Comparison of ENCODE assay signal across 10 cellular contexts in genomic region chr13:110506859-110507566, GRCh38. TPM values are rescaled to one million over a fixed set of nuclear protein-coding genes. Genes with fewer than 3 reads are reported as not detected.
DNase-seq lines count a peak whose midpoint lies in the region; ATAC-seq and TF ChIP-seq lines count a peak whose summit lies in the region.
"Had no signal": no experiment of that assay in that cellular context is flagged by ENCODE, and none has a peak within 500 bp of the region (broad histone marks: within the 10 kb centered on the region; RNA-seq: fewer than 3 reads in every experiment).

No MANE protein-coding gene starts in this region.

- TF ChIP-seq POLR2A in erythroblast (IDR thresholded peaks at IDR 0.05; ENCODE audit: low read length) = no peak

- H3K9ac ChIP-seq in mucosa of rectum (ENCODE audit: low read depth in 1 of 2, low read length in 2 of 2) = peak overlapping the region; percentile 38 to 66

- no peaks in the 10 kb centered on the region for H3K9me3 ChIP-seq in mucosa of rectum (ENCODE audit: control insufficient read depth in 2 of 2, low read length in 2 of 2)
- H3K9me3 ChIP-seq in aorta (ENCODE audit: control insufficient read depth, low read length) = no peaks in the 10 kb centered on the region

- peaks cover 3 to 14% of the 10 kb centered on the region in 2 donors for H3K36me3 ChIP-seq in mucosa of rectum (ENCODE audit: control insufficient read depth in 2 of 2, insufficient read depth in 2 of 2, low read length in 2 of 2)
- H3K36me3 ChIP-seq in aorta (ENCODE audit: control insufficient read depth in 1 of 2, insufficient read depth in 2 of 2, low read length in 1 of 2) = peaks cover 3 to 19% of the 10 kb centered on the region in 2 donors

- H3K4me1 ChIP-seq in mucosa of rectum (ENCODE audit: control insufficient read depth in 2 of 2, insufficient read depth in 2 of 2, low read length in 2 of 2) (peaks cover 23 to 50% of the 10 kb centered on the region in 2 donors), aorta (ENCODE audit: control insufficient read depth in 1 of 2, insufficient read depth in 2 of 2, low read length in 2 of 2) (peaks cover 0 to 1% of the 10 kb centered on the region in 2 donors)

- H3K27ac ChIP-seq in mucosa of rectum (ENCODE audit: low read depth in 2 of 2, low read length in 2 of 2) (peak overlapping the region; percentile 95 to 97), aorta (ENCODE audit: low read depth in 1 of 2, low read length in 2 of 2) (peak overlapping the region in 1 of 2 donors; percentile 50)

- H3K27me3 ChIP-seq in mucosa of rectum (ENCODE audit: control insufficient read depth in 2 of 2, insufficient read depth in 2 of 2, low read length in 2 of 2) (no peaks in the 10 kb centered on the region), aorta (ENCODE audit: control insufficient read depth in 1 of 2, insufficient read depth in 2 of 2, low read length in 1 of 2) (no peaks in the 10 kb centered on the region)

- 11 to 12% methylated on average over 17 of the region's 17 CpGs for WGBS in aorta, 2 donors

- peak; percentile 70 for ATAC-seq in aorta (ENCODE audit: low FRiP score)
- no peak for ATAC-seq in GM21717 (IDR thresholded peaks at IDR 0.05; ENCODE audit: unreplicated experiment)
- ATAC-seq: Panc1 had no signal

- H3K4me3 ChIP-seq in mucosa of rectum (ENCODE audit: low read length in 2 of 2) = peak overlapping the region; percentile 57 to 60
- H3K4me3 ChIP-seq in aorta (ENCODE audit: low read length in 2 of 2) = no peak overlapping the region

- intact Hi-C loops in aorta (cut with DNase I) = loop anchor here in 1 of 2 donors (5.0 kb wide), 1 partner anchor 55 kb away; the partner anchor contains the start of gene RAB20

- DNase-seq in NCI-H510A treated with DMSO at 0.1 percent for 48 hours (lab: John Stamatoyannopoulos, UW) = peak; percentile 31
- no peak for DNase-seq in NCI-H510A (lab: John Stamatoyannopoulos, UW)
- DNase-seq in erythroblast (lab: John Stamatoyannopoulos, UW) = peak; percentile 54 to 80
- DNase-seq in aorta = peak; percentile 81 to 90
- no peak for DNase-seq in AG20443 (ENCODE audit: low spot score)
- no peak for DNase-seq in SHP77 treated with DMSO at 0.1 percent for 48 hours (lab: John Stamatoyannopoulos, UW)
- DNase-seq: naive B cell had no signal

RNA-seq across cellular contexts. Expression of gene RAB20, which starts 54.5 kb away (rescaled TPM):
- 10 to 100 TPM; 18.8 to 22.4 TPM for total RNA-seq in aorta
- polyA plus RNA-seq in aorta = 10 to 100 TPM; 12.9 to 16.2 TPM

Comparison
In these comparisons a context has a peak if more than half of its experiments do, and no peak if none do; other contexts are left out.
1. DNase-seq: peak in NCI-H510A treated with DMSO at 0.1 percent for 48 hours (single experiment), erythroblast (2 of 2) and aorta (2 of 2); none in NCI-H510A (single experiment), AG20443 (single experiment) and SHP77 treated with DMSO at 0.1 percent for 48 hours (single experiment).
2. H3K4me3 ChIP-seq: peak in mucosa of rectum (2 of 2); none in aorta (0 of 2).